ENCODE assay signal across 13 cellular contexts in the genomic region with DNA sequence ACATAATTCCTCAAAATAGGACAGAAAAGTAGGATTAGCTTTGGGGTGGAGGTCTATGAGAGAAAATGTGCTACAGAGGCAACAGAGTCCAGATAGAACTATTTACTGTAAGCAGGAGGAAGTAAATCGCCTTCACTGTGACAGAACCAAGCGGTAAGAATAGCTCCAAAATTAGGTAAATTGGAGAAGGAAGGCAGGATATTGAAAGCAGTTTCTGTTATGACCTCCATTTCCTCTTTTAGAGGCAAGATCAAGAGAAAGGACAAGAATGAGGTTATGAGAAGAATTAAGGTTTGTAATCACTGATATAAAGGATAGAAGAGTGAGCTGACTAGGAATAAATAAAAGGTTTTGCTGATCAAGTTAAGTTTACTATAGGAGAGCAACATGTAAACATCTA.
A peak's percentile ranks its signal among the peaks of the same experiment; 100 is the strongest.
DNase-seq lines count a peak whose midpoint lies in the region; ATAC-seq and TF ChIP-seq lines count a peak whose summit lies in the region.
"Had no signal": no experiment of that assay in that cellular context is flagged by ENCODE, and none has a peak within 500 bp of the region (broad histone marks: within the 10 kb centered on the region; RNA-seq: fewer than 3 reads in every experiment).

No MANE protein-coding gene starts in this region.

- H3K27ac Mint-ChIP-seq in nephron progenitor cell: no peak overlapping the region
- H3K27ac Mint-ChIP-seq: type B pancreatic cell had no signal

- peak; percentile 19 for DNase-seq in GM10248 (ENCODE audit: extremely low spot score)
- DNase-seq in SKM-1 (lab: John Stamatoyannopoulos, UW; ENCODE audit: unreplicated experiment): peak; percentile 23
- DNase-seq in nephron progenitor cell: no peak
- no peak for DNase-seq in NCI-H187 treated with DMSO at 0.1 percent for 48 hours (lab: John Stamatoyannopoulos, UW)
- DNase-seq in GF-D8 (lab: John Stamatoyannopoulos, UW): no peak
- DNase-seq: ACHN, NCI-H2081 treated with DMSO at 0.1 percent for 48 hours, psoas muscle had no signal

- H3K36me3 Mint-ChIP-seq in nephron progenitor cell (ENCODE audit: low read depth): peaks cover 17% of the 10 kb centered on the region

- CTCF ChIA-PET in GM10248 (lab: Yijun Ruan, JAX): interaction anchor here (1.5 to 1.6 kb wide), 3 partner anchors 9 to 44 kb away, joined by 5 to 9 read pairs (median 7); no protein-coding TSS in a partner anchor

- H3K27me3 Mint-ChIP-seq in nephron progenitor cell (ENCODE audit: low read depth, poor library complexity): no peaks in the 10 kb centered on the region
- H3K27me3 Mint-ChIP-seq: type B pancreatic cell had no signal

- H3K4me1 Mint-ChIP-seq in nephron progenitor cell: no peaks in the 10 kb centered on the region

- ATAC-seq in GM21515 (IDR thresholded peaks at IDR 0.05; ENCODE audit: unreplicated experiment): peak; percentile 66
- ATAC-seq in HG03460 (IDR thresholded peaks at IDR 0.05; ENCODE audit: unreplicated experiment): peak; percentile 54
- ATAC-seq in GM19035 (IDR thresholded peaks at IDR 0.05; ENCODE audit: unreplicated experiment): no peak
- ATAC-seq: HCT116, psoas muscle had no signal

- POLR2A ChIA-PET in GM10248 (lab: Yijun Ruan, JAX): no interaction called here

- H3K4me3 Mint-ChIP-seq in nephron progenitor cell: no peak overlapping the region
- H3K4me3 Mint-ChIP-seq: type B pancreatic cell had no signal

- TF ChIP-seq CTCF in GM10248 (IDR thresholded peaks at IDR 0.05; ENCODE audit: control extremely low read depth, extremely low read depth, low read depth, missing control alignments) (no peak), nephron progenitor cell (IDR thresholded peaks at IDR 0.05) (no peak)

- H3K9me3 Mint-ChIP-seq in nephron progenitor cell: peaks cover under 1% of the 10 kb centered on the region
- H3K9me3 Mint-ChIP-seq: type B pancreatic cell had no signal

Comparison
In these comparisons a context has a peak if more than half of its experiments do, and no peak if none do; other contexts are left out.
1. DNase-seq: peak in GM10248 (single experiment) and SKM-1 (single experiment); none in nephron progenitor cell (single experiment), NCI-H187 treated with DMSO at 0.1 percent for 48 hours (single experiment) and GF-D8 (single experiment).